8 cellular contexts compared by ENCODE assay signal in the genomic region with DNA sequence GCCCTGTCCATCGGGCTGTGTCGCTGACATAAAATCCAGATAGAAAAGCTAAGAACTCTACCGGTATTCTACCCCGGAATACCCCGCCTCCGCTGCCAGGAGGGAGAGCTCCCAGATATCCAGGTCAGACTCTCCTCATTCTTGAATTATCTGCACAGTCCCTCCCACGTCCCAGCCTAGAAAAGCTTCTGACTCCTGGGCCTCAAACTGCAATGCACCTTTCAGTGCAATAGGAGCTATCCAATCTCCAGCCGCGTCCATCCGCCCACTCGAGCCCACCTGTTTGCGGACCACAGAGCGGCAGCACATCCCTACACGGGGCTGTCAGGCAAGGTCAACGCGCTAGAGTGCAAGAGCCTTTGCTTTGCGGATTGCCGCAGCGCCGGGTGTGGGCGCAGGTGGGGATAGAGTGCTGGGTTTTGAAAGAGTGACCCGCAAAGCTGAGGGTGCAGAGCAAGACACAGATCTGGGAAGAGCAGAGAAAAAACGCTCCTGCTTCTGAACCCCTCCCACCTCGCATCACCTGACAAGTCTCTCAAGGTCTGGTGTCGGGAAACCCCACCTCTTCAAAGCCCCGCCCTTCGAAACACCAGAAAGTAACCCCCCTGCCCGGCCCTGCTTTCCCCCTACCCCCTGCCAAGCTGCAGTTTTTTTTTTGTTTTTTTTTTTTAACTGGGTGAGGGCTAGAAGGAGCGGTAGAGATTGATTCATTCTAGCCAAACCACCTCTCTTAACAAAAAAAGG. TPM values are rescaled to one million over a fixed set of nuclear protein-coding genes. Genes with fewer than 3 reads are reported as not detected.
A peak's percentile ranks its signal among the peaks of the same experiment; 100 is the strongest.
DNase-seq lines count a peak whose midpoint lies in the region; ATAC-seq and TF ChIP-seq lines count a peak whose summit lies in the region.

No MANE protein-coding gene starts in this region.

- H3K9me3 Mint-ChIP-seq in neural progenitor cell = no peaks in the 10 kb centered on the region

- 3% methylated on average over 22 of the region's 29 CpGs for WGBS in suprapubic skin

- in situ Hi-C loops in GM13977 (cut with MboI; ENCODE audit: low pct_unique_long_range_greater_than_20kb, low sequenced_read_pairs, unreplicated experiment) = no loop called here

- TF ChIP-seq EP300 in suprapubic skin (IDR thresholded peaks at IDR 0.05) = no peak

- H3K36me3 Mint-ChIP-seq in neural progenitor cell = peaks cover 10% of the 10 kb centered on the region

- peak overlapping the region; percentile 95 for H3K4me3 Mint-ChIP-seq in neural progenitor cell

- H3F3A ChIP-seq in neural progenitor cell (ENCODE audit: low read depth) = peaks cover 42% of the 10 kb centered on the region

- H3K4me1 ChIP-seq in neural progenitor cell = peaks cover 18% of the 10 kb centered on the region
- H3K4me1 ChIP-seq in suprapubic skin = peaks cover 46% of the 10 kb centered on the region

- TF ChIP-seq POLR2A in suprapubic skin (IDR thresholded peaks at IDR 0.05) = no peak

- H3K36me3 ChIP-seq in neural progenitor cell (no peaks in the 10 kb centered on the region), suprapubic skin (peaks cover 5% of the 10 kb centered on the region)

- CTCF ChIA-PET in RWPE1 (lab: Yijun Ruan, JAX) = interaction anchor here (0.7 to 2.8 kb wide), 2 partner anchors 13 to 33 kb away, joined by 3 to 15 read pairs; partner anchors contain the start of gene RGL2

- peaks cover 4% of the 10 kb centered on the region for H3K79me2 ChIP-seq in neural progenitor cell (ENCODE audit: low read depth)

- H3K27me3 Mint-ChIP-seq in neural progenitor cell (ENCODE audit: insufficient read depth, low read depth) = peaks cover 12% of the 10 kb centered on the region

- H3K4me1 Mint-ChIP-seq in neural progenitor cell = peaks cover 38% of the 10 kb centered on the region

- H3K9ac ChIP-seq in neural progenitor cell = no peak overlapping the region

- H3K27me3 ChIP-seq in neural progenitor cell = peaks cover 25% of the 10 kb centered on the region
- no peaks in the 10 kb centered on the region for H3K27me3 ChIP-seq in suprapubic skin

- peaks cover 27% of the 10 kb centered on the region for H4K20me1 ChIP-seq in neural progenitor cell (ENCODE audit: low read depth)

- peak overlapping the region; percentile 92 to 97 for H3K4me3 ChIP-seq in foreskin fibroblast (ENCODE audit: low read depth in 1 of 2, low read length in 2 of 2)
- peak overlapping the region; percentile 54 for H3K4me3 ChIP-seq in neural progenitor cell
- H3K4me3 ChIP-seq in suprapubic skin = peak overlapping the region; percentile 81

- POLR2A ChIA-PET in RWPE1 (lab: Yijun Ruan, JAX; ENCODE audit: low non-redundant PET) = interaction anchor here (0.5 kb wide), 1 partner anchor 80 kb away, joined by 5 read pairs; no protein-coding TSS in a partner anchor

- TF ChIP-seq CTCF in GM13977 (IDR thresholded peaks at IDR 0.05; ENCODE audit: extremely low read depth, insufficient read depth, missing control alignments) (no peak), RWPE1 (conservative IDR thresholded peaks at IDR 0.05; ENCODE audit: low read depth) (no peak), foreskin fibroblast (IDR thresholded peaks at IDR 0.05; ENCODE audit: low read depth, low read length) (no peak), neural progenitor cell (IDR thresholded peaks at IDR 0.05) (no peak), suprapubic skin (IDR thresholded peaks at IDR 0.05) (no peak)

- H3K27ac Mint-ChIP-seq in neural progenitor cell = peak overlapping the region; percentile 39

- peak overlapping the region; percentile 53 for H2AFZ ChIP-seq in neural progenitor cell (replicated peaks)

- H3K9me3 ChIP-seq in neural progenitor cell (ENCODE audit: low read depth) (no peaks in the 10 kb centered on the region), suprapubic skin (no peaks in the 10 kb centered on the region)

- H3K4me2 ChIP-seq in neural progenitor cell = peak overlapping the region; percentile 99

- H3K27ac ChIP-seq in RWPE1 = peak overlapping the region; percentile 95
- no peak overlapping the region for H3K27ac ChIP-seq in neural progenitor cell
- H3K27ac ChIP-seq in suprapubic skin = peak overlapping the region; percentile 96

- ATAC-seq in GM21786 (IDR thresholded peaks at IDR 0.05; ENCODE audit: unreplicated experiment) = no peak

- DNase-seq in GM13977 (ENCODE audit: low spot score) = peak; percentile 89
- DNase-seq in Kasumi-1 (lab: John Stamatoyannopoulos, UW) = peak; percentile 68 to 69
- DNase-seq in RWPE1 (ENCODE audit: low spot score) = peak; percentile 90
- peak; percentile 23 for DNase-seq in activated gamma-delta T cell (lab: John Stamatoyannopoulos, UW)
- DNase-seq in foreskin fibroblast = peak; percentile 57 to 72
- DNase-seq in neural progenitor cell (ENCODE audit: low spot score) = peak; percentile 77
- DNase-seq in suprapubic skin (ENCODE audit: low spot score in 2 of 2) = peak in 1 of 2 donors; percentile 84

RNA-seq across cellular contexts. Expression of gene TAPBP, which starts 1.3 kb away (rescaled TPM):
- total RNA-seq in neural progenitor cell (ENCODE audit: low replicate concordance) (1.7 and 6.3 TPM in 2 replicates), suprapubic skin (100 to 1,000 TPM in 3 of 4 donors, 10 to 100 TPM in 1; 91.5 to 132 (median 108) TPM)

RNA-seq across cellular contexts. Expression of gene ZBTB22, which starts 5.0 kb away (rescaled TPM):
- total RNA-seq in neural progenitor cell (ENCODE audit: low replicate concordance) = 5.7 and 26.7 TPM in 2 replicates
- total RNA-seq in suprapubic skin = 10 to 100 TPM; 32.1 to 36.8 (median 33.4) TPM

RNA-seq across cellular contexts. Expression of gene DAXX, which starts 10.2 kb away (rescaled TPM):
- total RNA-seq in neural progenitor cell (ENCODE audit: low replicate concordance) = 35.7 and 49.6 TPM in 2 replicates
- total RNA-seq in suprapubic skin = 10 to 100 TPM; 35.6 to 53.2 (median 42.5) TPM

RNA-seq across cellular contexts. Expression of gene RGL2, which starts 13.8 kb away (rescaled TPM):
- total RNA-seq in neural progenitor cell (ENCODE audit: low replicate concordance) (28.3 and 63.4 TPM in 2 replicates), suprapubic skin (100 to 1,000 TPM in 1 of 4 donors, 10 to 100 TPM in 3; 80.8 to 118 (median 96.6) TPM)

RNA-seq across cellular contexts. Expression of gene PFDN6, which starts 23.1 kb away (rescaled TPM):
- total RNA-seq in neural progenitor cell (ENCODE audit: low replicate concordance) (35.6 and 54.5 TPM in 2 replicates), suprapubic skin (10 to 100 TPM; 20.5 to 31.5 (median 22.3) TPM)

Comparison
In these comparisons a context has a peak if more than half of its experiments do, and no peak if none do; other contexts are left out.
1. RNA of gene TAPBP, which starts 1.3 kb away (total RNA-seq): 91.5 to 132 TPM in suprapubic skin; 1.7 to 6.3 TPM in neural progenitor cell; every median in the first group is over 10 times any median in the second.
2. Peak in every context shown above with its lines, with median percentiles within 50 percentile points of each other: H3K4me3 ChIP-seq.